In genomic region chr12:119096429-119097202, GRCh38 we compare ENCODE assay signal across 32 cellular contexts.
DNase-seq lines count a peak whose midpoint lies in the region; ATAC-seq and TF ChIP-seq lines count a peak whose summit lies in the region.
"Had no signal": no experiment of that assay in that cellular context is flagged by ENCODE, and none has a peak within 500 bp of the region (broad histone marks: within the 10 kb centered on the region; RNA-seq: fewer than 3 reads in every experiment).

No MANE protein-coding gene starts in this region.

- no peak overlapping the region for H3K4me3 ChIP-seq in CD4-positive, alpha-beta memory T cell (ENCODE audit: low read length in 2 of 2)
- H3K4me3 ChIP-seq: A549, esophagus squamous epithelium, MG63, SJSA1, thoracic aorta had no signal

- intact Hi-C loops in CD4-positive, alpha-beta memory T cell (cut with micrococcal nuclease) = no loop called here

- CTCF ChIA-PET in WTC11 (lab: Charles Lee) = interaction anchor here (0.5 to 1.9 kb wide), 7 partner anchors 58 to 546 kb away, joined by 4 to 7 read pairs (median 5); no protein-coding TSS in a partner anchor
- CTCF ChIA-PET in CD4-positive, alpha-beta memory T cell (lab: Charles Lee; ENCODE audit: partially characterized antibody) = no interaction called here

- H3K27me3 Mint-ChIP-seq in WTC11 (ENCODE audit: low read depth) = peaks cover 3% of the 10 kb centered on the region
- peaks cover 0 to 3% of the 10 kb centered on the region in 2 donors for H3K27me3 Mint-ChIP-seq in CD4-positive, alpha-beta memory T cell
- H3K27me3 Mint-ChIP-seq: activated CD4-positive, alpha-beta memory T cell treated with anti-CD3 and anti-CD28 coated beads for 36 hours; CD8-positive, alpha-beta memory T cell had no signal

- no peaks in the 10 kb centered on the region for H3K9me3 ChIP-seq in CD4-positive, alpha-beta memory T cell (ENCODE audit: control insufficient read depth in 1 of 2, low read length in 2 of 2)
- H3K9me3 ChIP-seq: A549, esophagus squamous epithelium, MG63, SJSA1, thoracic aorta had no signal

- ATAC-seq in WTC11 = peak; percentile 92
- ATAC-seq: A549, T-cell had no signal

- H3K27ac Mint-ChIP-seq in WTC11 = no peak overlapping the region
- no peak overlapping the region for H3K27ac Mint-ChIP-seq in CD4-positive, alpha-beta memory T cell
- H3K27ac Mint-ChIP-seq: activated CD4-positive, alpha-beta memory T cell treated with anti-CD3 and anti-CD28 coated beads for 36 hours; activated naive CD4-positive, alpha-beta T cell treated with anti-CD3 and anti-CD28 coated beads, Interleukin-2, amount 50 U/mL, for 24 hours; activated T-helper 2 cell treated with anti-CD3 and anti-CD28 coated beads, Interferon-gamma antibody, Interleukin-2, Interleukin-4, amounts not matched to agents 10 μg/mL and 5 μg/mL and 100 μg/mL, durations not matched to agents 14 hours and 24 hours and 36 hours; T-cell had no signal

- no peak overlapping the region for H3K4me3 Mint-ChIP-seq in WTC11
- no peak overlapping the region for H3K4me3 Mint-ChIP-seq in CD4-positive, alpha-beta memory T cell
- H3K4me3 Mint-ChIP-seq: activated CD4-positive, alpha-beta memory T cell treated with anti-CD3 and anti-CD28 coated beads for 36 hours; activated naive CD4-positive, alpha-beta T cell treated with anti-CD3 and anti-CD28 coated beads, Interleukin-2, amount 50 U/mL, for 24 hours; CD8-positive, alpha-beta memory T cell; T-cell had no signal

- H3K27ac ChIP-seq in CD4-positive, alpha-beta memory T cell (ENCODE audit: low read depth, low read length) = no peak overlapping the region
- H3K27ac ChIP-seq: A549, esophagus squamous epithelium, SJSA1, thoracic aorta had no signal

- H3K36me3 Mint-ChIP-seq in WTC11 = peaks cover 13% of the 10 kb centered on the region
- peaks cover 0 to 7% of the 10 kb centered on the region in 2 donors for H3K36me3 Mint-ChIP-seq in CD4-positive, alpha-beta memory T cell
- H3K36me3 Mint-ChIP-seq: activated CD4-positive, alpha-beta memory T cell treated with anti-CD3 and anti-CD28 coated beads for 36 hours; activated naive CD4-positive, alpha-beta T cell treated with anti-CD3 and anti-CD28 coated beads, Interleukin-2, amount 50 U/mL, for 24 hours; T-cell had no signal

- H3K9me3 Mint-ChIP-seq in WTC11 = peaks cover 25% of the 10 kb centered on the region
- H3K9me3 Mint-ChIP-seq in CD4-positive, alpha-beta memory T cell = peaks cover 5 to 34% (median 20%) of the 10 kb centered on the region in 8 donors

- TF ChIP-seq CTCF in WTC11 (IDR thresholded peaks at IDR 0.05) (no peak), GM13977 (IDR thresholded peaks at IDR 0.05; ENCODE audit: extremely low read depth, insufficient read depth, missing control alignments) (no peak)

- no peaks in the 10 kb centered on the region for H3K27me3 ChIP-seq in CD4-positive, alpha-beta memory T cell (ENCODE audit: insufficient read depth, low read length)
- H3K27me3 ChIP-seq: MG63, SJSA1 had no signal

- POLR2A ChIA-PET in WTC11 (lab: Charles Lee) = no interaction called here
- POLR2A ChIA-PET in CD4-positive, alpha-beta memory T cell (lab: Charles Lee; ENCODE audit: partially characterized antibody) = no interaction called here

- in situ Hi-C loops in GM13977 (cut with MboI; ENCODE audit: low pct_unique_long_range_greater_than_20kb, low sequenced_read_pairs, unreplicated experiment) = no loop called here

- peak; percentile 8 for DNase-seq in Ammon's horn (ENCODE audit: low spot score)
- peak; percentile 59 for DNase-seq in WTC11 (ENCODE audit: low spot score)
- DNase-seq in iPS DF 4.7 (ENCODE audit: extremely low read depth, low spot score) = peak; percentile 46
- peak; percentile 68 for DNase-seq in middle frontal gyrus (ENCODE audit: extremely low spot score, low spot score)
- DNase-seq in GM13977 (ENCODE audit: low spot score) = no peak
- DNase-seq in CD4-positive, alpha-beta memory T cell = no peak
- no peak for DNase-seq in DMS79 (lab: John Stamatoyannopoulos, UW)
- DNase-seq in NCI-H1694 treated with DMSO at 0.1 percent for 48 hours (lab: John Stamatoyannopoulos, UW) = no peak
- DNase-seq: activated CD4-positive, alpha-beta memory T cell treated with anti-CD3 and anti-CD28 coated beads for 36 hours; activated CD4-positive, CD25-positive, alpha-beta regulatory T cell treated with anti-CD3 and anti-CD28 coated beads, Interleukin-2, amount 50 U/mL, for 72 hours; activated CD8-positive, alpha-beta memory T cell treated with anti-CD3 and anti-CD28 coated beads, Interleukin-2, amount 50 U/mL, for 48 hours; AML-193; CD8-positive, alpha-beta memory T cell; cortex of kidney; DMS 273 treated with DMSO at 0.1 percent for 48 hours; esophagus squamous epithelium; foreskin melanocyte; GDM1; HCEC 1CT; KBM-7; MG63; NCI-H1105 treated with DMSO at 0.1 percent for 48 hours; NCI-H2029 treated with DMSO at 0.1 percent for 48 hours; NCI-H345; NCI-H774; stimulated activated naive CD4-positive, alpha-beta T cell treated with Interleukin-2 at 50 U/mL for 16 hours; T-cell had no signal

- no peaks in the 10 kb centered on the region for H3K36me3 ChIP-seq in CD4-positive, alpha-beta memory T cell (ENCODE audit: insufficient read depth, low read length)
- H3K36me3 ChIP-seq: esophagus squamous epithelium, MG63, SJSA1, thoracic aorta had no signal

- H3K4me1 Mint-ChIP-seq in WTC11 = peaks cover 38% of the 10 kb centered on the region
- no peaks in the 10 kb centered on the region for H3K4me1 Mint-ChIP-seq in CD4-positive, alpha-beta memory T cell
- H3K4me1 Mint-ChIP-seq: activated naive CD4-positive, alpha-beta T cell treated with anti-CD3 and anti-CD28 coated beads, Interleukin-2, amount 50 U/mL, for 24 hours; CD8-positive, alpha-beta memory T cell; T-cell had no signal

- H3K4me1 ChIP-seq in CD4-positive, alpha-beta memory T cell (ENCODE audit: insufficient read depth, low read length) = no peaks in the 10 kb centered on the region
- H3K4me1 ChIP-seq: A549, esophagus squamous epithelium, SJSA1 had no signal

TF ChIP-seq in WTC11, 78 proteins besides CTCF, POLR2A, EP300 and RAD21 (continues in another document):
- TF ChIP-seq OVOL2 (CRISPR knock-in tag; IDR thresholded peaks at IDR 0.05; ENCODE audit: borderline replicate concordance) = no peak
- no peak for TF ChIP-seq GTF2I (CRISPR knock-in tag; conservative IDR thresholded peaks at IDR 0.05)
- TF ChIP-seq ZNF425 (CRISPR knock-in tag; conservative IDR thresholded peaks at IDR 0.05) = no peak
- TF ChIP-seq NR1H2 (CRISPR knock-in tag; IDR thresholded peaks at IDR 0.05) = no peak
- no peak for TF ChIP-seq NR2C2 (CRISPR knock-in tag; IDR thresholded peaks at IDR 0.05)
- no peak for TF ChIP-seq ZBTB43 (CRISPR knock-in tag; IDR thresholded peaks at IDR 0.05)
- no peak for TF ChIP-seq PRRX2 (CRISPR knock-in tag; IDR thresholded peaks at IDR 0.05)
- no peak for TF ChIP-seq TCF7 (CRISPR knock-in tag; IDR thresholded peaks at IDR 0.05; ENCODE audit: low read depth)
- no peak for TF ChIP-seq FOXP4 (CRISPR knock-in tag; IDR thresholded peaks at IDR 0.05)

Comparison
In these comparisons a context has a peak if more than half of its experiments do, and no peak if none do; other contexts are left out.
1. DNase-seq: peak in Ammon's horn (single experiment), WTC11 (single experiment), iPS DF 4.7 (single experiment) and middle frontal gyrus (single experiment); none in GM13977 (single experiment), CD4-positive, alpha-beta memory T cell (0 of 5), DMS79 (single experiment) and NCI-H1694 treated with DMSO at 0.1 percent for 48 hours (single experiment).